In genomic region chr21:39057121-39057520, GRCh38 we compare ENCODE assay signal across 25 cellular contexts.
DNase-seq lines count a peak whose midpoint lies in the region; ATAC-seq and TF ChIP-seq lines count a peak whose summit lies in the region.
"Had no signal": no experiment of that assay in that cellular context is flagged by ENCODE, and none has a peak within 500 bp of the region (broad histone marks: within the 10 kb centered on the region; RNA-seq: fewer than 3 reads in every experiment).

No MANE protein-coding gene starts in this region.

- no peak overlapping the region for H3K4me3 Mint-ChIP-seq in stimulated activated effector memory CD8-positive, alpha-beta T cell treated with anti-CD3 and anti-CD28 coated beads, Interleukin-12 subunit alpha, Interleukin-12 subunit beta, amount 100 ng/mL, for 72 hours
- H3K4me3 Mint-ChIP-seq: activated naive CD8-positive, alpha-beta T cell treated with anti-CD3 and anti-CD28 coated beads, Interleukin-2, amount 50 U/mL, for 24 hours; brain; CD4-positive, alpha-beta memory T cell; immature natural killer cell; stimulated activated memory B cell treated with anti-CD40 and anti-IgM and Interleukin-4, amounts not matched to agents 10 μg/mL and 1 μg/mL and 100 μg/mL, for 72 hours; T-helper 2 cell treated with Interferon-gamma antibody and Interleukin-4, amounts not matched to agents 5 μg/mL and 100 μg/mL, for 36 hours had no signal

- H3K4me3 ChIP-seq in epithelial cell of esophagus (ENCODE audit: low read length), result no peak overlapping the region
- H3K4me3 ChIP-seq: colonic mucosa, heart left ventricle, psoas muscle, tibial artery had no signal

- ATAC-seq in stimulated activated effector memory CD8-positive, alpha-beta T cell treated with anti-CD3 and anti-CD28 coated beads, Interleukin-12 subunit alpha, Interleukin-12 subunit beta, amount 100 ng/mL, for 72 hours, result no peak
- ATAC-seq: activated naive CD8-positive, alpha-beta T cell treated with anti-CD3 and anti-CD28 coated beads, Interleukin-2, amount 50 U/mL, for 24 hours; HCT116; heart left ventricle; psoas muscle; stimulated activated memory B cell treated with anti-CD40 and anti-IgM and Interleukin-4, amounts not matched to agents 10 μg/mL and 1 μg/mL and 100 μg/mL, for 72 hours had no signal

- H3K4me1 Mint-ChIP-seq in stimulated activated effector memory CD8-positive, alpha-beta T cell treated with anti-CD3 and anti-CD28 coated beads, Interleukin-12 subunit alpha, Interleukin-12 subunit beta, amount 100 ng/mL, for 72 hours, result no peaks in the 10 kb centered on the region
- H3K4me1 Mint-ChIP-seq: activated naive CD8-positive, alpha-beta T cell treated with anti-CD3 and anti-CD28 coated beads, Interleukin-2, amount 50 U/mL, for 24 hours; CD4-positive, alpha-beta memory T cell; immature natural killer cell; stimulated activated memory B cell treated with anti-CD40 and anti-IgM and Interleukin-4, amounts not matched to agents 10 μg/mL and 1 μg/mL and 100 μg/mL, for 72 hours had no signal

- H3K9me3 Mint-ChIP-seq in stimulated activated effector memory CD8-positive, alpha-beta T cell treated with anti-CD3 and anti-CD28 coated beads, Interleukin-12 subunit alpha, Interleukin-12 subunit beta, amount 100 ng/mL, for 72 hours, result no peaks in the 10 kb centered on the region
- H3K9me3 Mint-ChIP-seq: activated naive CD8-positive, alpha-beta T cell treated with anti-CD3 and anti-CD28 coated beads, Interleukin-2, amount 50 U/mL, for 24 hours; CD4-positive, alpha-beta memory T cell; immature natural killer cell; stimulated activated memory B cell treated with anti-CD40 and anti-IgM and Interleukin-4, amounts not matched to agents 10 μg/mL and 1 μg/mL and 100 μg/mL, for 72 hours; T-helper 2 cell treated with Interferon-gamma antibody and Interleukin-4, amounts not matched to agents 5 μg/mL and 100 μg/mL, for 36 hours had no signal

- DNase-seq in DMS79 (lab: John Stamatoyannopoulos, UW), result peak; percentile 73
- peak; percentile 65 for DNase-seq in NCI-H1105 (lab: John Stamatoyannopoulos, UW)
- peak; percentile 85 for DNase-seq in NCI-H345 (lab: John Stamatoyannopoulos, UW)
- DNase-seq in epithelial cell of esophagus (ENCODE audit: low read depth), result peak; percentile 29
- no peak for DNase-seq in stimulated activated effector memory CD8-positive, alpha-beta T cell treated with anti-CD3 and anti-CD28 coated beads, Interleukin-12 subunit alpha, Interleukin-12 subunit beta, amount 100 ng/mL, for 72 hours (ENCODE audit: low spot score in 2 of 2)
- DNase-seq in SKM-1 treated with dmso at 0.1 percent for 144 hours (lab: John Stamatoyannopoulos, UW; ENCODE audit: unreplicated experiment), result no peak
- DNase-seq in activated T-cell treated with anti-CD3 and anti-CD28 coated beads, Interleukin-2, amount 50 U/mL, for 1 hour, result no peak
- no peak for DNase-seq in DMS 273 treated with DMSO at 0.1 percent for 48 hours (lab: John Stamatoyannopoulos, UW)
- DNase-seq: activated CD4-positive, alpha-beta T cell treated with anti-CD3 and anti-CD28 coated beads, Interleukin-2, amount 50 U/mL, for 4 hours; activated CD8-positive, alpha-beta memory T cell treated with anti-CD3 and anti-CD28 coated beads, Interleukin-2, amount 50 U/mL, for 48 hours; activated effector memory CD4-positive, alpha-beta T cell treated with anti-CD3 and anti-CD28 coated beads, Interleukin-2, amount 50 U/mL, for 16 hours; activated naive CD8-positive, alpha-beta T cell treated with anti-CD3 and anti-CD28 coated beads, Interleukin-2, amount 50 U/mL, for 24 hours; CD4-positive, alpha-beta memory T cell; colonic mucosa; immature natural killer cell; NCI-H1694 treated with DMSO at 0.1 percent for 48 hours; psoas muscle; SK-N-SH; tibial artery; WERI-Rb-1 had no signal

- no peak for TF ChIP-seq CTCF in epithelial cell of esophagus (IDR thresholded peaks at IDR 0.05; ENCODE audit: insufficient read depth, low read depth, low read length, missing control alignments)

- no peaks in the 10 kb centered on the region for H3K36me3 Mint-ChIP-seq in stimulated activated effector memory CD8-positive, alpha-beta T cell treated with anti-CD3 and anti-CD28 coated beads, Interleukin-12 subunit alpha, Interleukin-12 subunit beta, amount 100 ng/mL, for 72 hours
- H3K36me3 Mint-ChIP-seq: brain; CD4-positive, alpha-beta memory T cell; immature natural killer cell; stimulated activated memory B cell treated with anti-CD40 and anti-IgM and Interleukin-4, amounts not matched to agents 10 μg/mL and 1 μg/mL and 100 μg/mL, for 72 hours had no signal

- no peak overlapping the region for H3K27ac Mint-ChIP-seq in stimulated activated effector memory CD8-positive, alpha-beta T cell treated with anti-CD3 and anti-CD28 coated beads, Interleukin-12 subunit alpha, Interleukin-12 subunit beta, amount 100 ng/mL, for 72 hours
- H3K27ac Mint-ChIP-seq: activated naive CD8-positive, alpha-beta T cell treated with anti-CD3 and anti-CD28 coated beads, Interleukin-2, amount 50 U/mL, for 24 hours; brain; CD4-positive, alpha-beta memory T cell; immature natural killer cell; stimulated activated memory B cell treated with anti-CD40 and anti-IgM and Interleukin-4, amounts not matched to agents 10 μg/mL and 1 μg/mL and 100 μg/mL, for 72 hours; T-helper 2 cell treated with Interferon-gamma antibody and Interleukin-4, amounts not matched to agents 5 μg/mL and 100 μg/mL, for 36 hours had no signal

Comparison
In these comparisons a context has a peak if more than half of its experiments do, and no peak if none do; other contexts are left out.
1. DNase-seq: peak in DMS79 (single experiment), NCI-H1105 (single experiment), NCI-H345 (single experiment) and epithelial cell of esophagus (single experiment); none in stimulated activated effector memory CD8-positive, alpha-beta T cell treated with anti-CD3 and anti-CD28 coated beads, Interleukin-12 subunit alpha, Interleukin-12 subunit beta, amount 100 ng/mL, for 72 hours (0 of 2), SKM-1 treated with dmso at 0.1 percent for 144 hours (single experiment), activated T-cell treated with anti-CD3 and anti-CD28 coated beads, Interleukin-2, amount 50 U/mL, for 1 hour (single experiment) and DMS 273 treated with DMSO at 0.1 percent for 48 hours (single experiment).